ENCODE assay signal across 1 cellular context in genomic region chr1:16971330-16972209, GRCh38.
TF ChIP-seq lines count a peak whose summit lies in the region.

No MANE protein-coding gene starts in this region.

TF ChIP-seq in HepG2, 621 proteins besides CTCF, POLR2A, EP300 and RAD21:
- TF ChIP-seq AGO2 (optimal IDR thresholded peaks at IDR 0.05; ENCODE audit: low read depth, low read length) (peak; percentile 28), ZSCAN25 (CRISPR knock-in tag; IDR thresholded peaks at IDR 0.05) (no peak)
TF ChIP-seq in HepG2: peak in this region for 1.
